ENCODE assay signal across 8 cellular contexts in the genomic region with DNA sequence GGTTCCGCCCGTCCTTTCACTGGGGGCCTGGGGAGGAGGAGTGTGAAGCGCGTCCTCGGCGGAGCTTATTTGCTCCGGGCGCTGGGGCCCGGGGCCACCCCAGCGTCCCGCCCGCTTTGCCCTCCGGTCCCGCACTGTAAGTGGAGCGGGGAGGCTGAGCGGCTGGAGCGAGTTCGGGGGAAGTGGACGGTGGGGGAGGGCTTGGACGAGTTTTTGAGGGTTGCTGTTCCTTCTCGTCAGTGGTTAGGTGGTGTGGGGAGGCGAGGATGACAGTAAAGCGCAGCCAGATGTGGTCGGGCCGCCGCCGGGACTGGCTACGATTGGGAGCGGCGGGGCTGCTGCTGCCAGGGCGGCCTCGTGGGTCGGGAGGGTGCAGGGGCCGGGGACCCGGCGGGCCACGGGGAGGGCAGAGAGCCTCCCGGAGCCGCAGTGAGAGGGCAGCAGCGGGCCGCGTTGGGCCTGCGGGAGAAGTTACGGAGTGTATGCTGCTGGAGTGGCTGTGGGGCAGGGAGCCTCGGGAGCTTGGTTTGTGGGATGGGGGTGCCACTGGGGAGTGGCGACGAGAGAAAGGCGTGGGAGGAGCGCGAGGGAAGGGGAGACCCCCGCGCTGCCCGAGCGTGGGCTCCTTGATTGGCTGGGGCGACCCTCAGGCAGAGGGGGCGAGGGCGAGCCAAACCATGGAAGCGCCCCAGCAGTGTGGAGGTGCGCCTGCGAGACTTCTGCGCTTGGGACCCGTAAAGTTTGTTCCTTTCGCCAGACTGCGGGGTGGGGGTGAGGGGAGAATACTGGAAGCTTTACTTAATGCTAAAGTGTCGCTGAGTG. TPM values are rescaled to one million over a fixed set of nuclear protein-coding genes. Genes with fewer than 3 reads are reported as not detected.
DNase-seq lines count a peak whose midpoint lies in the region; ATAC-seq, FAIRE-seq and TF ChIP-seq lines count a peak whose summit lies in the region.

No MANE protein-coding gene starts in this region.

- H4K20me1 ChIP-seq in HepG2 (ENCODE audit: insufficient read depth, low read length), result no peaks in the 10 kb centered on the region

- BruUV-seq in HepG2 (replicated peaks; lab: Mats Ljungman, UMichigan), result no TSS peak

- peak; percentile 49 for TF ChIP-seq CTCF in HepG2 (CRISPR knock-in tag; IDR thresholded peaks at IDR 0.05)
- peak in 5 of 6 experiments; percentile 35 to 73 (median 53) for TF ChIP-seq CTCF in thyroid gland (IDR thresholded peaks at IDR 0.05)

- H3K4me2 ChIP-seq in HepG2 (ENCODE audit: low read depth, low read length), result peak overlapping the region; percentile 65

- H2AFZ ChIP-seq in HepG2 (ENCODE audit: low read length), result no peak overlapping the region

- intact Hi-C loops in HepG2 (cut with micrococcal nuclease; ENCODE audit: unreplicated experiment), result no loop called here
- intact Hi-C loops in thyroid gland (cut with DNase I), result no loop called here

- no peak for TF ChIP-seq EP300 in HepG2 (IDR thresholded peaks at IDR 0.05; ENCODE audit: low read depth in 2 of 2, low read length in 2 of 2)
- TF ChIP-seq EP300 in HepG2 (CRISPR knock-in tag; IDR thresholded peaks at IDR 0.05; ENCODE audit: borderline replicate concordance), result no peak

- peak overlapping the region; percentile 69 for H3K9ac ChIP-seq in HepG2 (ENCODE audit: insufficient read depth, low read depth, low read length)

- H3K9me3 ChIP-seq in HepG2 (ENCODE audit: low read length), result no peaks in the 10 kb centered on the region
- no peaks in the 10 kb centered on the region for H3K9me3 ChIP-seq in thyroid gland

- H3K27ac Mint-ChIP-seq in effector memory CD8-positive, alpha-beta T cell, result no peak overlapping the region

- in situ Hi-C loops in HepG2 (cut with HindIII; ENCODE audit: extremely low pct_ligation_motif_present, low pct_unique_long_range_greater_than_20kb), result no loop called here

- H3K4me1 ChIP-seq in HepG2 (ENCODE audit: insufficient read depth, low read length) (peaks cover 27% of the 10 kb centered on the region; the same call in 1 of the 2 replicates), thyroid gland (peaks cover 0 to 29% of the 10 kb centered on the region in 2 donors)

- no peak overlapping the region for H3K4me3 Mint-ChIP-seq in effector memory CD8-positive, alpha-beta T cell

- peaks cover 11 to 22% of the 10 kb centered on the region in 2 donors for H3K27me3 Mint-ChIP-seq in effector memory CD8-positive, alpha-beta T cell

- 10% methylated on average over 24 of the region's 65 CpGs for WGBS in HepG2 (ENCODE audit: low lambda C conversion rate)
- 0 to 1% methylated on average over 59 of the region's 65 CpGs for WGBS in thyroid gland, 2 donors

- peak; percentile 52 for DNase-seq in NCI-H1436 (lab: John Stamatoyannopoulos, UW)
- DNase-seq in NCI-H1436 treated with DMSO at 0.1 percent for 48 hours (lab: John Stamatoyannopoulos, UW), result no peak
- DNase-seq in NCI-H510A treated with DMSO at 0.1 percent for 48 hours (lab: John Stamatoyannopoulos, UW), result peak; percentile 40
- DNase-seq in dedifferentiated amniotic fluid mesenchymal stem cell (ENCODE audit: extremely low spot score), result peak; percentile 48
- no peak for DNase-seq in HepG2 (ENCODE audit: low spot score)
- DNase-seq in thyroid gland, result peak; percentile 82 to 85
- DNase-seq in activated CD4-positive, CD25-positive, alpha-beta regulatory T cell (lab: John Stamatoyannopoulos, UW), result no peak
- DNase-seq in effector memory CD8-positive, alpha-beta T cell, result no peak

- no peak for FAIRE-seq in HepG2 (lab: Jason Lieb, UNC)

- H3K27me3 ChIP-seq in HepG2 (ENCODE audit: control insufficient read depth in 1 of 2, insufficient read depth in 2 of 2, low read length in 2 of 2) (peaks cover 2 to 17% of the 10 kb centered on the region in 2 experiments; a peak in 4 of 5 replicates), thyroid gland (no peaks in the 10 kb centered on the region)

- ATAC-seq in HepG2, result peak; percentile 77
- ATAC-seq in effector memory CD8-positive, alpha-beta T cell (replicated peaks), result no peak

- H3K4me3 ChIP-seq in HepG2 (replicated peaks in 1 of 3; ENCODE audit: insufficient read depth in 1 of 3, low read depth in 2 of 3, low read length in 3 of 3), result peak overlapping the region; percentile 56 to 77 (median 76)
- peak overlapping the region; percentile 79 to 93 (median 85) for H3K4me3 ChIP-seq in thyroid gland (replicated peaks in 1 of 3)

- H3K27ac ChIP-seq in HepG2 (ENCODE audit: extremely low read length, insufficient read depth, low read length) (peak overlapping the region; percentile 69), thyroid gland (peak overlapping the region; percentile 59 to 99 (median 98))

- H3K36me3 Mint-ChIP-seq in effector memory CD8-positive, alpha-beta T cell (ENCODE audit: insufficient read depth), result peaks cover 3% of the 10 kb centered on the region

- H3K36me3 ChIP-seq in HepG2 (replicated peaks in 1 of 2; ENCODE audit: control insufficient read depth in 1 of 2, insufficient read depth in 2 of 2, low read length in 2 of 2), result no peaks in the 10 kb centered on the region
- no peaks in the 10 kb centered on the region for H3K36me3 ChIP-seq in thyroid gland

- POLR2A ChIA-PET in HepG2 (lab: Yijun Ruan, JAX), result interaction anchor here (1.0 kb wide), 1 partner anchor 46 kb away, joined by 3 read pairs; no protein-coding TSS in a partner anchor

- no peaks in the 10 kb centered on the region for H3K4me1 Mint-ChIP-seq in effector memory CD8-positive, alpha-beta T cell (ENCODE audit: low read depth in 2 of 2)

- CTCF ChIA-PET in HepG2 (lab: Yijun Ruan, JAX; ENCODE audit: low intra/inter-chr PET ratio, low total read pairs), result no interaction called here

- no peak for TF ChIP-seq RAD21 in HepG2 (CRISPR knock-in tag; IDR thresholded peaks at IDR 0.05)

- peaks cover 47% of the 10 kb centered on the region for H3K79me2 ChIP-seq in HepG2 (ENCODE audit: insufficient read depth, low read length)

- peaks cover 7 to 12% of the 10 kb centered on the region in 2 donors for H3K9me3 Mint-ChIP-seq in effector memory CD8-positive, alpha-beta T cell

- TF ChIP-seq POLR2A in HepG2 (IDR thresholded peaks at IDR 0.05; ENCODE audit: insufficient read depth in 1 of 2, low read depth in 2 of 2, low read length in 2 of 2) (no peak), thyroid gland (IDR thresholded peaks at IDR 0.05) (no peak)

TF ChIP-seq in HepG2, 621 proteins besides CTCF, POLR2A, EP300 and RAD21 (continues in another document):
- TF ChIP-seq ZNF879 (CRISPR knock-in tag; IDR thresholded peaks at IDR 0.05) (no peak), ZNF296 (CRISPR knock-in tag; conservative IDR thresholded peaks at IDR 0.05) (no peak), CBX2 (IDR thresholded peaks at IDR 0.05; ENCODE audit: low read depth, low read length) (no peak), CBX2 (CRISPR knock-in tag; IDR thresholded peaks at IDR 0.05; ENCODE audit: low read depth) (no peak), MYC (CRISPR knock-in tag; IDR thresholded peaks at IDR 0.05; ENCODE audit: borderline replicate concordance) (0 out of 2 replicates have a peak, but pooled peaks have one; percentile 25), ZNF564 (CRISPR knock-in tag; IDR thresholded peaks at IDR 0.05) (no peak), GABPB1 (CRISPR knock-in tag; IDR thresholded peaks at IDR 0.05) (peak; percentile 27; the same call in 1 of the 2 replicates), ASH2L (IDR thresholded peaks at IDR 0.05; ENCODE audit: insufficient read length, low read depth, low read length) (peak; percentile 52), RBFOX2 (IDR thresholded peaks at IDR 0.05; ENCODE audit: low read depth, low read length) (peak; percentile 68; the same call in 1 of the 2 replicates), HNRNPK (IDR thresholded peaks at IDR 0.05; ENCODE audit: low read depth, low read length, poor library complexity, severe bottlenecking) (peak; percentile 41)
- TF ChIP-seq, protein P1, sequence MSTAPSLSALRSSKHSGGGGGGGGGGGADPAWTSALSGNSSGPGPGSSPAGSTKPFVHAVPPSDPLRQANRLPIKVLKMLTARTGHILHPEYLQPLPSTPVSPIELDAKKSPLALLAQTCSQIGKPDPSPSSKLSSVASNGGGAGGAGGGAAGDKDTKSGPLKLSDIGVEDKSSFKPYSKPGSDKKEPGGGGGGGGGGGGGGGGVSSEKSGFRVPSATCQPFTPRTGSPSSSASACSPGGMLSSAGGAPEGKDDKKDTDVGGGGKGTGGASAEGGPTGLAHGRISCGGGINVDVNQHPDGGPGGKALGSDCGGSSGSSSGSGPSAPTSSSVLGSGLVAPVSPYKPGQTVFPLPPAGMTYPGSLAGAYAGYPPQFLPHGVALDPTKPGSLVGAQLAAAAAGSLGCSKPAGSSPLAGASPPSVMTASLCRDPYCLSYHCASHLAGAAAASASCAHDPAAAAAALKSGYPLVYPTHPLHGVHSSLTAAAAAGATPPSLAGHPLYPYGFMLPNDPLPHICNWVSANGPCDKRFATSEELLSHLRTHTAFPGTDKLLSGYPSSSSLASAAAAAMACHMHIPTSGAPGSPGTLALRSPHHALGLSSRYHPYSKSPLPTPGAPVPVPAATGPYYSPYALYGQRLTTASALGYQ (CRISPR knock-in tag; IDR thresholded peaks at IDR 0.05), result no peak

RNA-seq across cellular contexts. Expression of a gene that starts 2.1 kb away (rescaled TPM):
- total RNA-seq in HepG2 (2016; rRNA removed; fragmentation: Illumina TruSeq; extraction: Trizol) (14.5 and 15.3 TPM in 2 replicates), thyroid gland (100 to 1,000 TPM; 110 to 180 (median 154) TPM)
- 2.2 and 2.8 TPM in 2 replicates for total RNA-seq in HepG2 (2016; cell fraction: cytosol; rRNA removed; fragmentation: Illumina TruSeq; extraction: Trizol; ENCODE audit: low read depth)
- total RNA-seq in HepG2 (2016; cell fraction: insoluble cytoplasmic fraction; rRNA removed; fragmentation: Illumina TruSeq; extraction: Trizol), result 12.1 and 14.0 TPM in 2 replicates
- 6.3 and 8.1 TPM in 2 replicates for total RNA-seq in HepG2 (2016; cell fraction: membrane; rRNA removed; fragmentation: Illumina TruSeq; extraction: Trizol)
- total RNA-seq in HepG2 (2016; cell fraction: nucleus; rRNA removed; fragmentation: Illumina TruSeq; extraction: Trizol), result 24.7 TPM in 2 replicates
- polyA plus RNA-seq in HepG2 (2011; rRNA removed), result 31.6 and 38.5 TPM in 2 replicates
- polyA plus RNA-seq in HepG2 (2011; cell fraction: cytosol; rRNA removed), result 13.1 and 16.5 TPM in 2 replicates
- polyA plus RNA-seq in HepG2 (2011; cell fraction: nucleus; rRNA removed), result 24.9 and 42.3 TPM in 2 replicates
- polyA plus RNA-seq in HepG2 (2012), result 15.8 and 17.3 TPM in 2 replicates
- 0.76 and 0.86 TPM in 2 replicates for polyA plus RNA-seq in HepG2 (2016; cell fraction: cytosol; fragmentation: Illumina TruSeq; extraction: Trizol; ENCODE audit: low read depth)
- polyA plus RNA-seq in HepG2 (2016; cell fraction: insoluble cytoplasmic fraction; fragmentation: Illumina TruSeq; extraction: Trizol; ENCODE audit: low read depth), result 9.3 and 11.0 TPM in 2 replicates
- 3.0 and 3.2 TPM in 2 replicates for polyA plus RNA-seq in HepG2 (2016; cell fraction: membrane; fragmentation: Illumina TruSeq; extraction: Trizol; ENCODE audit: low read depth)
- 20.1 and 21.6 TPM in 2 replicates for polyA plus RNA-seq in HepG2 (2016; cell fraction: nucleus; fragmentation: Illumina TruSeq; extraction: Trizol; ENCODE audit: insufficient read depth, low read depth)
- 32.9 TPM in 1 of 2 replicates, not detected in the other for polyA minus RNA-seq in HepG2 (2011; rRNA and poly(A)+ RNA removed; ENCODE audit: low replicate concordance)
- polyA minus RNA-seq in HepG2 (2011; cell fraction: cytosol; rRNA and poly(A)+ RNA removed), result 27.5 and 29.9 TPM in 2 replicates
- 95.0 and 96.0 TPM in 2 replicates for polyA minus RNA-seq in HepG2 (2011; cell fraction: nucleus; rRNA and poly(A)+ RNA removed)

Comparison
In these comparisons a context has a peak if more than half of its experiments do, and no peak if none do; other contexts are left out.
1. DNase-seq: peak in NCI-H1436 (single experiment), NCI-H510A treated with DMSO at 0.1 percent for 48 hours (single experiment), dedifferentiated amniotic fluid mesenchymal stem cell (single experiment) and thyroid gland (2 of 2); none in NCI-H1436 treated with DMSO at 0.1 percent for 48 hours (single experiment), HepG2 (single experiment), activated CD4-positive, CD25-positive, alpha-beta regulatory T cell (0 of 4) and effector memory CD8-positive, alpha-beta T cell (0 of 3).